9 cellular contexts compared by ENCODE assay signal in the genomic region with DNA sequence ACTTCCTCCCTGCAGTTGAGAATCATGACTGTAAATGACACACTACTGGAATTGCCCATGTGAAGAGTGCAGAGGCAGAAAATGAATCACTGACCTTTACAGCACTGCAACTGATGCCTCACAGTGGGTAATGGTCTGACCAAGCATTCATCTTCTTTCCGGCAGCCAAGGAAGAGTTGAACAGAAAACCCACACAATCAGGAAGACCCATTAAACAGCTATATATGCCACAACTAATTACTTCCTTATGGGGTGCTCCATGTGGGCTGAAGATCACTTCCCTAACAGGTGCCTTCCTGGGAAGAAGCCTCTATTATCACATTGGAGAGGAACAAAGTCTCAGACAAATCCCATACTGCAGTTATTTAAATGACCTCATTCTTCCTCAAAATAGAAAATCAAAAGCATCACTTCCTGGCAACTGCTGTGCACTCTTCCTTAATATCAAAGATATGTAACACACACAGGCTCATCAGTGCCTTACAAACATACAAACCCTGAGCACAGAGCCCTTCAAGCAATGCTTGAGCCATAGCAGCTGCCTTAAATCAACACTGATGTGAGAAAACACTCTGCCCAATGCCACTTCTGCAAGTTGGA. TPM values are rescaled to one million over a fixed set of nuclear protein-coding genes. Genes with fewer than 3 reads are reported as not detected.
A peak's percentile ranks its signal among the peaks of the same experiment; 100 is the strongest.
DNase-seq lines count a peak whose midpoint lies in the region; ATAC-seq and TF ChIP-seq lines count a peak whose summit lies in the region.
"Had no signal": no experiment of that assay in that cellular context is flagged by ENCODE, and none has a peak within 500 bp of the region (broad histone marks: within the 10 kb centered on the region; RNA-seq: fewer than 3 reads in every experiment).

No MANE protein-coding gene starts in this region.

- in situ Hi-C loops in IMR-90 (cut with MboI; ENCODE audit: low sequenced_read_pairs), result no loop called here

- H3K79me1 ChIP-seq in IMR-90 (ENCODE audit: low read depth in 1 of 2, low read length in 2 of 2), result no peaks in the 10 kb centered on the region

- no peaks in the 10 kb centered on the region for H3K9me3 ChIP-seq in IMR-90 (ENCODE audit: control insufficient read depth, insufficient read depth, low read length)

- no peaks in the 10 kb centered on the region; the same call in 1 of the 2 replicates for H3K9me1 ChIP-seq in IMR-90 (ENCODE audit: insufficient read depth, low read length)

- no peaks in the 10 kb centered on the region for H4K20me1 ChIP-seq in IMR-90 (ENCODE audit: insufficient read depth, low read length)

- no peak overlapping the region for H3K4me3 ChIP-seq in IMR-90 (ENCODE audit: insufficient read depth, low read depth, low read length)

- no peak overlapping the region for H3K27ac ChIP-seq in IMR-90 (ENCODE audit: insufficient read depth, low read length)

- CTCF ChIA-PET in IMR-90 (lab: Yijun Ruan, JAX), result no interaction called here

- H3K56ac ChIP-seq in IMR-90 (ENCODE audit: extremely low read depth, insufficient read depth, low read length), result no peak overlapping the region

- H2AK5ac ChIP-seq in IMR-90 (ENCODE audit: low read depth, low read length), result no peak overlapping the region

- H3K4me2 ChIP-seq in IMR-90 (ENCODE audit: low read depth, low read length), result no peak overlapping the region

- H4K8ac ChIP-seq in IMR-90 (ENCODE audit: low read depth in 2 of 2, low read length in 2 of 2), result no peak overlapping the region

- no peak overlapping the region for H2AK9ac ChIP-seq in IMR-90 (replicated peaks; ENCODE audit: low read depth, low read length, poor library complexity)

- DNase-seq in DMS79 (lab: John Stamatoyannopoulos, UW), result peak; percentile 25
- DNase-seq in IMR-90, result peak; percentile 50
- DNase-seq in brain pericyte (ENCODE audit: low read depth, low spot score), result peak; percentile 47
- DNase-seq in stimulated activated CD8-positive, alpha-beta memory T cell treated with anti-CD3 and anti-CD28 coated beads, Interleukin-4, amount 100 ng/mL, for 48 hours, result peak; percentile 37
- DNase-seq in cortex of kidney (lab: John Stamatoyannopoulos, UW), result no peak
- no peak for DNase-seq in activated CD8-positive, alpha-beta memory T cell treated with anti-CD3 and anti-CD28 coated beads, Interleukin-2, amount 50 U/mL, for 4 hours
- DNase-seq in putamen (ENCODE audit: low spot score), result no peak

- H3K23ac ChIP-seq in IMR-90 (ENCODE audit: low read depth, low read length), result no peak overlapping the region

- H3K14ac ChIP-seq in IMR-90 (replicated peaks; ENCODE audit: low read depth, low read length), result no peak overlapping the region

- H4K91ac ChIP-seq in IMR-90 (ENCODE audit: insufficient read depth, low read depth, low read length), result no peak overlapping the region

- no peak overlapping the region for H3K9ac ChIP-seq in IMR-90 (ENCODE audit: low read depth, low read length)

- peaks cover 12% of the 10 kb centered on the region; the same call in 1 of the 2 replicates for H3K27me3 ChIP-seq in IMR-90 (ENCODE audit: control insufficient read depth, insufficient read depth, low read length)

- H2BK120ac ChIP-seq in IMR-90 (ENCODE audit: low read depth, low read length), result no peak overlapping the region

- H3K18ac ChIP-seq in IMR-90 (ENCODE audit: low read depth, low read length), result no peak overlapping the region

- no peak for TF ChIP-seq POLR2A in IMR-90 (IDR thresholded peaks at IDR 0.05; ENCODE audit: low read depth, low read length)

- no peak overlapping the region for H2BK15ac ChIP-seq in IMR-90 (ENCODE audit: low read depth, low read length)

- intact Hi-C loops in IMR-90 (cut with micrococcal nuclease), result no loop called here

- no TSS peak for BruUV-seq in IMR-90 (replicated peaks; lab: Mats Ljungman, UMichigan)

- H4K5ac ChIP-seq in IMR-90 (ENCODE audit: low read depth, low read length), result no peak overlapping the region

- WGBS in IMR-90 (ENCODE audit: extremely low coverage in 2 of 2, insufficient read length in 1 of 2), 2 experiments, result no CpG with 5 or more reads among the region's 1 CpG

- peak; percentile 82 for ATAC-seq in GM19463 (IDR thresholded peaks at IDR 0.05; ENCODE audit: unreplicated experiment)
- ATAC-seq in IMR-90 (ENCODE audit: low read depth), result no peak

- no peaks in the 10 kb centered on the region for H3K36me3 ChIP-seq in IMR-90 (ENCODE audit: control insufficient read depth, insufficient read depth, low read length)

- no peaks in the 10 kb centered on the region for H3K4me1 ChIP-seq in IMR-90 (ENCODE audit: control insufficient read depth, insufficient read depth, low read length)

- H2BK5ac ChIP-seq in IMR-90 (ENCODE audit: low read depth, low read length, poor library complexity, severe bottlenecking), result no peak overlapping the region

- H2AFZ ChIP-seq in IMR-90 (replicated peaks; ENCODE audit: low read length, poor library complexity), result no peak overlapping the region

- POLR2A ChIA-PET in IMR-90 (lab: Charles Lee; ENCODE audit: unreplicated experiment), result no interaction called here

- dilution Hi-C loops in IMR-90 (cut with HindIII; ENCODE audit: low sequenced_read_pairs, unreplicated experiment), result no loop called here

- no peak overlapping the region for H2BK20ac ChIP-seq in IMR-90 (ENCODE audit: low read depth, low read length)

- TF ChIP-seq CTCF in IMR-90 (conservative IDR thresholded peaks at IDR 0.05; ENCODE audit: low read depth, low read length), result no peak

- no peak for TF ChIP-seq RAD21 in IMR-90 (IDR thresholded peaks at IDR 0.05; ENCODE audit: low read length)

- H3K4ac ChIP-seq in IMR-90 (ENCODE audit: low read depth, low read length), result no peak overlapping the region

TF ChIP-seq in IMR-90, 13 proteins besides CTCF, POLR2A, EP300 and RAD21:
- no peak for TF ChIP-seq NFE2L2 (IDR thresholded peaks at IDR 0.05; ENCODE audit: low read depth, low read length)
- TF ChIP-seq, protein P1, sequence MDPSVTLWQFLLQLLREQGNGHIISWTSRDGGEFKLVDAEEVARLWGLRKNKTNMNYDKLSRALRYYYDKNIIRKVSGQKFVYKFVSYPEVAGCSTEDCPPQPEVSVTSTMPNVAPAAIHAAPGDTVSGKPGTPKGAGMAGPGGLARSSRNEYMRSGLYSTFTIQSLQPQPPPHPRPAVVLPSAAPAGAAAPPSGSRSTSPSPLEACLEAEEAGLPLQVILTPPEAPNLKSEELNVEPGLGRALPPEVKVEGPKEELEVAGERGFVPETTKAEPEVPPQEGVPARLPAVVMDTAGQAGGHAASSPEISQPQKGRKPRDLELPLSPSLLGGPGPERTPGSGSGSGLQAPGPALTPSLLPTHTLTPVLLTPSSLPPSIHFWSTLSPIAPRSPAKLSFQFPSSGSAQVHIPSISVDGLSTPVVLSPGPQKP (IDR thresholded peaks at IDR 0.05; ENCODE audit: borderline replicate concordance, low read depth, low read length), result no peak
- TF ChIP-seq SMC3 (IDR thresholded peaks at IDR 0.05; ENCODE audit: low read depth, low read length), result no peak
- no peak for TF ChIP-seq RCOR1 (IDR thresholded peaks at IDR 0.05; ENCODE audit: insufficient replicate concordance, low read length)
- no peak for TF ChIP-seq MAFK (IDR thresholded peaks at IDR 0.05; ENCODE audit: low read depth, low read length)

RNA-seq across cellular contexts. Expression of a gene that starts 45.8 kb away (rescaled TPM):
- total RNA-seq in IMR-90 (2012; rRNA removed), result under 0.01 TPM in 1 of 2 replicates, not detected in the other
- polyA plus RNA-seq in IMR-90 (2012; rRNA removed), result 0.03 and 0.06 TPM in 2 replicates
- polyA plus RNA-seq in IMR-90 (2012; cell fraction: cytosol; rRNA removed), result not detected in 2 replicates
- polyA plus RNA-seq in IMR-90 (2012; cell fraction: nucleus; rRNA removed; ENCODE audit: low replicate concordance), result 0.10 and 0.16 TPM in 2 replicates
- total RNA-seq: glomerular endothelial cell had no signal

Comparison
In these comparisons a context has a peak if more than half of its experiments do, and no peak if none do; other contexts are left out.
1. DNase-seq: peak in DMS79 (single experiment), IMR-90 (single experiment), brain pericyte (single experiment) and stimulated activated CD8-positive, alpha-beta memory T cell treated with anti-CD3 and anti-CD28 coated beads, Interleukin-4, amount 100 ng/mL, for 48 hours (single experiment); none in cortex of kidney (single experiment), activated CD8-positive, alpha-beta memory T cell treated with anti-CD3 and anti-CD28 coated beads, Interleukin-2, amount 50 U/mL, for 4 hours (single experiment) and putamen (single experiment).